ENCODE assay signal across 11 cellular contexts in the genomic region with DNA sequence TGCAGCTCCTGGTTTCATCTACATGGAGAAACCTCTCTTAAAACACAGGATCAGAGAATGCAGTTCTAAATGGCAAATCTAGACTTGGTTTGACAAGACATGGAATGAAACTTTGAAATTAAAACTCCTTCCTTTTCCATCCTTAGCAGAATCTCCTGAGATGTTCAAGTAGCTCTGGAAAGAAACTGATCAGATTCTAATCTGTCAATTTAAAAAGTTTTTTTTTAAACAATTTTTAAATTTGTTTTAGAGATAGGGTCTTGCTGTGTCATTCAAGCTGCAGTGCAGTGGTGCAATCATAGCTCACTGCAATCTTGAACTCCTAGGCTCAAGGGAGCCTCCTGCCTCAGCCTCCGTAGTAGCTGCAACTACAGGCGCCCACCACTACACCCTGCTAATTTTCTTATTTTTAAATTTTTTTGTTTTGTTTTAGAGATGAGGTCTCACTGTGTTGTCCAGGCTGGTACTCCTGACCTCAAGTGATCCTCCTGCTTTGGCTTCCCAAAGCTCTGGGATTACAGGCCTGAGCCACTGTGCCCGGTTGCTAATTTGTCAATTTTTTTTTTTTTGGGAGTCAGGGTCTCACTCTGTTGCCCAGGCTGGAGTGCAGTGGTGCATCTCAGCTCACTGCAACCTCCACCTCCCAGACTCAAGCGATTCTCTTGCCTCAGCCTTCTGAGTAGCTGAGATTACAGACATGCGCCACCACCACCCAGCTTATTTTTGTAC.
DNase-seq lines count a peak whose midpoint lies in the region; ATAC-seq and TF ChIP-seq lines count a peak whose summit lies in the region.
"Had no signal": no experiment of that assay in that cellular context is flagged by ENCODE, and none has a peak within 500 bp of the region (broad histone marks: within the 10 kb centered on the region; RNA-seq: fewer than 3 reads in every experiment).

No MANE protein-coding gene starts in this region.

- peak overlapping the region; percentile 90 for H3K27ac Mint-ChIP-seq in osteocyte (ENCODE audit: unreplicated experiment)
- H3K27ac Mint-ChIP-seq: activated naive CD8-positive, alpha-beta T cell treated with anti-CD3 and anti-CD28 coated beads, Interleukin-2, amount 10 ng/mL, durations not matched to agents 7 days and 5 days; CD4-positive, alpha-beta memory T cell had no signal

- no peak overlapping the region for H3K4me3 Mint-ChIP-seq in osteocyte (ENCODE audit: unreplicated experiment)

- 86% methylated on average over 5 of the region's 5 CpGs for WGBS in mammary epithelial cell (ENCODE audit: low coverage, missing lambda C conversion rate)

- H3K36me3 ChIP-seq in KMS-11 (ENCODE audit: insufficient read depth) (no peaks in the 10 kb centered on the region), mammary epithelial cell (ENCODE audit: insufficient read depth, low read length) (no peaks in the 10 kb centered on the region), MG63 (no peaks in the 10 kb centered on the region)
- H3K36me3 ChIP-seq: gastroesophageal sphincter had no signal

- H3K4me1 ChIP-seq in KMS-11 (ENCODE audit: low read depth, poor library complexity, severe bottlenecking) (no peaks in the 10 kb centered on the region), mammary epithelial cell (ENCODE audit: insufficient read depth, low read length) (peaks cover 26% of the 10 kb centered on the region)

- peak; percentile 23 for ATAC-seq in GM18502 (IDR thresholded peaks at IDR 0.05; ENCODE audit: poor library complexity, unreplicated experiment)

- H3K9me3 ChIP-seq in mammary epithelial cell (replicated peaks; ENCODE audit: insufficient read depth, low read length) (no peaks in the 10 kb centered on the region), MG63 (0 out of 2 replicates have a peak, but pooled peaks cover 3% of the 10 kb centered on the region)
- H3K9me3 ChIP-seq: gastroesophageal sphincter had no signal

- H3K27me3 Mint-ChIP-seq in osteocyte (ENCODE audit: unreplicated experiment), result peaks cover 2% of the 10 kb centered on the region

- DNase-seq in mammary epithelial cell (no peak), osteocyte (ENCODE audit: extremely low spot score, unreplicated experiment) (peak; percentile 32), ureter (ENCODE audit: low spot score) (no peak), MG63 (no peak), DMS 273 treated with DMSO at 0.1 percent for 48 hours (lab: John Stamatoyannopoulos, UW) (no peak)

- in situ Hi-C loops in mammary epithelial cell (cut with MboI; ENCODE audit: low sequenced_read_pairs in 2 of 2), result loop anchor here (5.0 kb wide), 3 partner anchors 69 to 384 kb away; partner anchors contain the start of gene TGIF1 (in 1 of the 2)

- intact Hi-C loops in mammary epithelial cell (cut with micrococcal nuclease), result loop anchor here (1.0 to 5.0 kb wide), 9 partner anchors 42 to 734 kb away; no protein-coding TSS in a partner anchor

- TF ChIP-seq CTCF in KMS-11 (conservative IDR thresholded peaks at IDR 0.05; ENCODE audit: low read depth, low read length), result peak; percentile 31; the same call in 1 of the 2 replicates
- no peak for TF ChIP-seq CTCF in mammary epithelial cell (conservative IDR thresholded peaks at IDR 0.05 in 1 of 2, IDR thresholded peaks at IDR 0.05 in 1 of 2; ENCODE audit: extremely low read depth in 1 of 2, insufficient read depth in 1 of 2, low read depth in 1 of 2, low read length in 2 of 2)
- TF ChIP-seq CTCF in osteocyte (IDR thresholded peaks at IDR 0.05), result no peak

- H3K9ac ChIP-seq in KMS-11 (no peak overlapping the region), mammary epithelial cell (ENCODE audit: insufficient read depth, low read length) (no peak overlapping the region)

- H3K79me2 ChIP-seq in KMS-11 (ENCODE audit: insufficient read depth, low read depth) (no peaks in the 10 kb centered on the region), mammary epithelial cell (ENCODE audit: insufficient read depth, low read length) (no peaks in the 10 kb centered on the region)

- H3K36me3 Mint-ChIP-seq in osteocyte (ENCODE audit: unreplicated experiment), result no peaks in the 10 kb centered on the region
- H3K36me3 Mint-ChIP-seq: activated naive CD8-positive, alpha-beta T cell treated with anti-CD3 and anti-CD28 coated beads, Interleukin-2, amount 10 ng/mL, durations not matched to agents 7 days and 5 days; CD4-positive, alpha-beta memory T cell had no signal

- no peak overlapping the region for H3K4me3 ChIP-seq in KMS-11 (IDR thresholded peaks at IDR 0.05; ENCODE audit: insufficient read depth, low read depth, low read length)
- no peak overlapping the region for H3K4me3 ChIP-seq in mammary epithelial cell (replicated peaks in 1 of 3; ENCODE audit: insufficient read depth in 1 of 3, low read depth in 2 of 3, low read length in 3 of 3)
- no peak overlapping the region for H3K4me3 ChIP-seq in MG63

- H3K4me1 Mint-ChIP-seq in osteocyte (ENCODE audit: unreplicated experiment), result peaks cover 13% of the 10 kb centered on the region

- no peak overlapping the region for H2AFZ ChIP-seq in KMS-11 (ENCODE audit: low read depth)
- H2AFZ ChIP-seq in mammary epithelial cell (ENCODE audit: low read depth, low read length), result no peak overlapping the region

- H3K27me3 ChIP-seq in KMS-11 (ENCODE audit: insufficient read depth, low read depth) (no peaks in the 10 kb centered on the region), mammary epithelial cell (ENCODE audit: insufficient read depth, low read length) (no peaks in the 10 kb centered on the region), MG63 (no peaks in the 10 kb centered on the region)
- H3K27me3 ChIP-seq: gastroesophageal sphincter had no signal

- H3K27ac ChIP-seq in KMS-11, result no peak overlapping the region
- H3K27ac ChIP-seq in mammary epithelial cell (ENCODE audit: insufficient read depth, low read depth, low read length), result peak overlapping the region; percentile 74

- dilution Hi-C loops in mammary epithelial cell (cut with HindIII; ENCODE audit: low sequenced_read_pairs), result loop anchor here (5.0 kb wide), 4 partner anchors 59 to 384 kb away; partner anchors contain the start of gene TGIF1

- H4K20me1 ChIP-seq in KMS-11 (ENCODE audit: insufficient read depth) (no peaks in the 10 kb centered on the region), mammary epithelial cell (ENCODE audit: insufficient read depth, low read length) (no peaks in the 10 kb centered on the region)

- H3K4me2 ChIP-seq in KMS-11 (no peak overlapping the region), mammary epithelial cell (ENCODE audit: insufficient read depth, low read depth, low read length) (no peak overlapping the region)

- CTCF ChIA-PET in mammary epithelial cell (lab: Charles Lee; ENCODE audit: low non-redundant PET), result interaction anchor here (0.6 to 1.9 kb wide), 10 partner anchors 14 to 416 kb away, joined by 3 to 24 read pairs (median 8); no protein-coding TSS in a partner anchor

- no TSS peak for BruUV-seq in mammary epithelial cell (replicated peaks; lab: Mats Ljungman, UMichigan)

- no peaks in the 10 kb centered on the region for H3K9me3 Mint-ChIP-seq in osteocyte (ENCODE audit: unreplicated experiment)
- H3K9me3 Mint-ChIP-seq: activated naive CD8-positive, alpha-beta T cell treated with anti-CD3 and anti-CD28 coated beads, Interleukin-2, amount 10 ng/mL, durations not matched to agents 7 days and 5 days; CD4-positive, alpha-beta memory T cell; stimulated activated naive CD8-positive, alpha-beta T cell treated with anti-CD3 and anti-CD28 coated beads, Interleukin-15, Interleukin-2, amounts not matched to agents 100 ng/mL and 50 ng/mL, for 24 hours had no signal
